Comparison of ENCODE assay signal across 9 cellular contexts in the genomic region with DNA sequence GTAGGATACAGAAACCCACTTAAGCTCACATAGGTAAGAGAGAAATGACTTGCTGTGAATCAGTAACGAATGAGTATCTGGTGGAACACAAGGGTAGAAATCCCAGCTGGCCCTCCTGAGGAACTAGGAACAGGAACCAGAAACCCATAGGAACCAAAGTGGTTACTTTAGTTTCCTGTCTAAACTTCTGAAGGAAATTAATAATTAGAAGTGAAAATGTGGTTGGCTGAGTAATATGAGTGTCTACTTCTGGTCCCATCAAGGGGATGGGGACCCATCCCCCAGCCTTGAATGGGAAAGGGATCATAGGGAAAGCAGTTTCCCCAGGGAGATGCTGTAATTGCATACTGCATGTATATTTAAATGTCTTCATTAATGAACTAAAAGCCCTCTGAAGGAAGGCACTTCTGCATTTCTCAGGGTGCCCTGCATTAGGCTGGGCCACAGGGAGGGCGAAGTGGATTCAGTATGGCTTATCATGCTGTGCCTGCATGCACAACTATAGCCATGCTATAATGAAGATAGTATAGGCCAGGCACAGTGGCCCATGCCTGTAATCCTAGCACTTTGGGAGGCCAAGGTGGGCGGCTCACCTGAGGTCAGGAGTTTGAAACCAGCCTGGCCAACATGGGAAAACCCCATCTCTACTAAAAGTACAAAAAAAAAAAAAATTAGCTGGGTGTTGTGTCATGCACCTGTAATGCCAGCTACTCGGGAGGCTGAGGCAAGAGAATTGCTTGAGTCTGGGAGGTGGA. TPM values are rescaled to one million over a fixed set of nuclear protein-coding genes. Genes with fewer than 3 reads are reported as not detected.
DNase-seq lines count a peak whose midpoint lies in the region; ATAC-seq, FAIRE-seq and TF ChIP-seq lines count a peak whose summit lies in the region.
"Had no signal": no experiment of that assay in that cellular context is flagged by ENCODE, and none has a peak within 500 bp of the region (broad histone marks: within the 10 kb centered on the region; RNA-seq: fewer than 3 reads in every experiment).

No MANE protein-coding gene starts in this region.

- H3K4me3 ChIP-seq in CD4-positive, alpha-beta memory T cell (ENCODE audit: low read length in 2 of 2) = no peak overlapping the region

- no peak overlapping the region for H3K27ac ChIP-seq in CD4-positive, alpha-beta memory T cell (ENCODE audit: low read depth, low read length)

- no peak for TF ChIP-seq CTCF in CD14-positive monocyte (IDR thresholded peaks at IDR 0.05)

- H3K27ac Mint-ChIP-seq in CD4-positive, alpha-beta memory T cell = peak overlapping the region in 5 of 7 donors; percentile 8 to 79 (median 67)
- peak overlapping the region in 1 of 7 donors; percentile 49 for H3K27ac Mint-ChIP-seq in CD14-positive monocyte
- H3K27ac Mint-ChIP-seq in naive thymus-derived CD8-positive, alpha-beta T cell = peak overlapping the region in 4 of 10 donors; percentile 24 to 71 (median 50)

- H3K4me3 Mint-ChIP-seq in CD4-positive, alpha-beta memory T cell = peak overlapping the region in 4 of 8 donors; percentile 24 to 54 (median 42)
- H3K4me3 Mint-ChIP-seq in CD14-positive monocyte = peak overlapping the region in 1 of 2 donors; percentile 84
- no peak overlapping the region for H3K4me3 Mint-ChIP-seq in naive thymus-derived CD8-positive, alpha-beta T cell

- peaks cover 20 to 49% (median 40%) of the 10 kb centered on the region in 4 donors for H3K4me1 Mint-ChIP-seq in CD4-positive, alpha-beta memory T cell
- H3K4me1 Mint-ChIP-seq in CD14-positive monocyte = peaks cover 25% of the 10 kb centered on the region
- H3K4me1 Mint-ChIP-seq in naive thymus-derived CD8-positive, alpha-beta T cell = peaks cover 0 to 30% (median 11%) of the 10 kb centered on the region in 4 donors

- no peak for FAIRE-seq in urothelium cell line (lab: Jason Lieb, UNC)
- FAIRE-seq: colon had no signal

- no peaks in the 10 kb centered on the region for H3K36me3 ChIP-seq in CD4-positive, alpha-beta memory T cell (ENCODE audit: insufficient read depth, low read length)

- no peak for DNase-seq in CD4-positive, alpha-beta memory T cell
- DNase-seq in activated T-cell treated with anti-CD3 and anti-CD28 coated beads, Interleukin-2, amount 50 U/mL, for 48 hours = peak; percentile 54 to 61
- no peak for DNase-seq in CD14-positive monocyte (ENCODE audit: low spot score)
- DNase-seq in urothelium cell line (ENCODE audit: low spot score) = no peak
- DNase-seq in naive thymus-derived CD8-positive, alpha-beta T cell = no peak

- H3K27me3 ChIP-seq in CD4-positive, alpha-beta memory T cell (ENCODE audit: insufficient read depth, low read length) = no peaks in the 10 kb centered on the region

- peaks cover 3 to 4% of the 10 kb centered on the region in 2 donors for H3K36me3 Mint-ChIP-seq in CD4-positive, alpha-beta memory T cell
- peaks cover 10 to 18% of the 10 kb centered on the region in 2 donors for H3K36me3 Mint-ChIP-seq in CD14-positive monocyte
- peaks cover 0 to 7% (median 0%) of the 10 kb centered on the region in 3 donors for H3K36me3 Mint-ChIP-seq in naive thymus-derived CD8-positive, alpha-beta T cell

- CTCF ChIA-PET in CD4-positive, alpha-beta memory T cell (lab: Charles Lee; ENCODE audit: partially characterized antibody) = interaction anchor here (1.0 kb wide), 1 partner anchor 11 kb away, joined by 3 read pairs; no protein-coding TSS in a partner anchor

- intact Hi-C loops in CD4-positive, alpha-beta memory T cell (cut with micrococcal nuclease) = no loop called here
- intact Hi-C loops in CD14-positive monocyte (cut with micrococcal nuclease) = loop anchor here in 1 of 2 donors (10.0 kb wide), 1 partner anchor 55 kb away; no protein-coding TSS in a partner anchor

- H3K4me1 ChIP-seq in CD4-positive, alpha-beta memory T cell (ENCODE audit: insufficient read depth, low read length) = peaks cover 28% of the 10 kb centered on the region

- POLR2A ChIA-PET in CD4-positive, alpha-beta memory T cell (lab: Charles Lee; ENCODE audit: partially characterized antibody) = no interaction called here
- POLR2A ChIA-PET in naive thymus-derived CD8-positive, alpha-beta T cell (lab: Charles Lee) = interaction anchor here (0.6 kb wide), 1 partner anchor 1848 kb away, joined by 4 read pairs; no protein-coding TSS in a partner anchor

- no peaks in the 10 kb centered on the region for H3K9me3 ChIP-seq in CD4-positive, alpha-beta memory T cell (ENCODE audit: control insufficient read depth in 1 of 2, low read length in 2 of 2)

- ATAC-seq in GM19351 (IDR thresholded peaks at IDR 0.05; ENCODE audit: unreplicated experiment) (peak; percentile 55), HG03196 (IDR thresholded peaks at IDR 0.05; ENCODE audit: unreplicated experiment) (peak; percentile 64), HG03439 (IDR thresholded peaks at IDR 0.05; ENCODE audit: unreplicated experiment) (no peak)
- no peak for ATAC-seq in naive thymus-derived CD8-positive, alpha-beta T cell

- H3K27me3 Mint-ChIP-seq in CD4-positive, alpha-beta memory T cell = no peaks in the 10 kb centered on the region
- peaks cover 89 to 95% (median 89%) of the 10 kb centered on the region in 3 donors for H3K27me3 Mint-ChIP-seq in CD14-positive monocyte (ENCODE audit: low read depth in 3 of 3)
- no peaks in the 10 kb centered on the region for H3K27me3 Mint-ChIP-seq in naive thymus-derived CD8-positive, alpha-beta T cell

- no peaks in the 10 kb centered on the region for H3K9me3 Mint-ChIP-seq in CD4-positive, alpha-beta memory T cell
- H3K9me3 Mint-ChIP-seq in CD14-positive monocyte = peaks cover 0 to 19% (median 9%) of the 10 kb centered on the region in 7 donors
- H3K9me3 Mint-ChIP-seq in naive thymus-derived CD8-positive, alpha-beta T cell = no peaks in the 10 kb centered on the region

RNA-seq across cellular contexts. Expression of a gene that starts 45.6 kb away (rescaled TPM):
- total RNA-seq in CD4-positive, alpha-beta memory T cell = 10 to 100 TPM; 59.2 to 64.4 TPM
- polyA plus RNA-seq in CD4-positive, alpha-beta memory T cell = 100 to 1,000 TPM; 115 to 141 TPM
- polyA plus RNA-seq in CD14-positive monocyte = 10 to 100 TPM; 84.9 to 90.4 TPM
- 10 to 100 TPM; 45.6 to 47.3 TPM for total RNA-seq in naive thymus-derived CD8-positive, alpha-beta T cell
- 10 to 100 TPM; 83.3 to 96.4 (median 90.4) TPM for polyA plus RNA-seq in naive thymus-derived CD8-positive, alpha-beta T cell

Comparison
In these comparisons a context has a peak if more than half of its experiments do, and no peak if none do; other contexts are left out.
1. DNase-seq: peak in activated T-cell treated with anti-CD3 and anti-CD28 coated beads, Interleukin-2, amount 50 U/mL, for 48 hours (2 of 2); none in CD4-positive, alpha-beta memory T cell (0 of 5), CD14-positive monocyte (single experiment), urothelium cell line (single experiment) and naive thymus-derived CD8-positive, alpha-beta T cell (0 of 10).
2. ATAC-seq: peak in GM19351 (single experiment) and HG03196 (single experiment); none in HG03439 (single experiment) and naive thymus-derived CD8-positive, alpha-beta T cell (0 of 2).